23 cellular contexts compared by ENCODE assay signal in the genomic region with DNA sequence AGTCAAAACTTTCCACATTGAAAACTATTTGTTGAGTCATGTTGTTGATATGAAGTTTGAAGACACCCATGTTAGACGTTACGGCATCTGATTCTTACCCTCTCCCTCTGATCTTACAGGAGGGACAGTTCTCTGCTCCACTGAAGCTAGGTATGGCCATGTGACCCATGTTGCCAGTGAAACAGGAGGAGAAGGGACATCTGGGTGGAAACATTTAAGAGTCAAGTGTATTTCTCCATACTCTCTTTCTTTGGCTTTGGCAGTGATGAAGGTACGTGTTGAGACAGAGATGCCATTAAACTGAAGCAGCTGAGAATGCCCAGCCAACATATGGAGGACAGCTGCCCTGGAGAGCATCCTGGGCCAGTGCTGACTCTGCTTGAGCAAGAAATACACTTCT.
DNase-seq lines count a peak whose midpoint lies in the region; ATAC-seq, FAIRE-seq and TF ChIP-seq lines count a peak whose summit lies in the region.
"Had no signal": no experiment of that assay in that cellular context is flagged by ENCODE, and none has a peak within 500 bp of the region (broad histone marks: within the 10 kb centered on the region; RNA-seq: fewer than 3 reads in every experiment).

No MANE protein-coding gene starts in this region.

- POLR2A ChIA-PET in activated CD8-positive, alpha-beta T cell treated with anti-CD3 and anti-CD28 coated beads for 36 hours (lab: Charles Lee): no interaction called here

- no peak for TF ChIP-seq POLR2A in GM12891 (IDR thresholded peaks at IDR 0.05; ENCODE audit: low read depth, low read length)

- H3K4me3 Mint-ChIP-seq in activated CD8-positive, alpha-beta T cell treated with anti-CD3 and anti-CD28 coated beads for 36 hours: no peak overlapping the region
- H3K4me3 Mint-ChIP-seq: activated CD8-positive, alpha-beta T cell treated with anti-CD3 and anti-CD28 coated beads, Interleukin-2, amount 10 ng/mL, durations not matched to agents 7 days and 5 days; activated naive CD4-positive, alpha-beta T cell treated with anti-CD3 and anti-CD28 coated beads, Interleukin-2, amount 10 ng/mL, durations not matched to agents 7 days and 5 days; activated T-cell treated with anti-CD3 and anti-CD28 coated beads, Interleukin-2, amount 50 U/mL, for 24 hours; WTC11 had no signal

- intact Hi-C loops in activated CD8-positive, alpha-beta T cell treated with anti-CD3 and anti-CD28 coated beads for 36 hours (cut with micrococcal nuclease): no loop called here

- H3K27ac Mint-ChIP-seq in activated CD8-positive, alpha-beta T cell treated with anti-CD3 and anti-CD28 coated beads for 36 hours: no peak overlapping the region
- H3K27ac Mint-ChIP-seq: activated CD8-positive, alpha-beta T cell treated with anti-CD3 and anti-CD28 coated beads, Interleukin-2, amount 10 ng/mL, durations not matched to agents 7 days and 5 days; activated naive CD4-positive, alpha-beta T cell treated with anti-CD3 and anti-CD28 coated beads, Interleukin-2, amount 10 ng/mL, durations not matched to agents 7 days and 5 days; activated T-cell treated with anti-CD3 and anti-CD28 coated beads, Interleukin-2, amount 50 U/mL, for 24 hours; WTC11 had no signal

- TF ChIP-seq CTCF in activated CD8-positive, alpha-beta T cell treated with anti-CD3 and anti-CD28 coated beads for 36 hours (IDR thresholded peaks at IDR 0.05): no peak

- DNase-seq in EH (ENCODE audit: low read depth) (peak; percentile 76), NCI-H446 (lab: John Stamatoyannopoulos, UW) (peak; percentile 26 to 83), fibroblast of peridontal ligament (ENCODE audit: extremely low read depth) (peak; percentile 89), skeletal muscle cell (ENCODE audit: low read depth) (peak; percentile 58), kidney tubule cell (ENCODE audit: low spot score) (no peak), GM12891 (ENCODE audit: insufficient read length, low spot score) (no peak)
- no peak for DNase-seq in activated CD8-positive, alpha-beta T cell treated with anti-CD3 and anti-CD28 coated beads for 36 hours
- DNase-seq: activated CD8-positive, alpha-beta T cell treated with anti-CD3 and anti-CD28 coated beads, Interleukin-2, amount 10 ng/mL, durations not matched to agents 7 days and 5 days; activated naive CD4-positive, alpha-beta T cell treated with anti-CD3 and anti-CD28 coated beads, Interleukin-2, amount 10 ng/mL, durations not matched to agents 7 days and 5 days; activated T-cell treated with anti-CD3 and anti-CD28 coated beads, Interleukin-2, amount 50 U/mL, for 24 hours; aorta; BE2C; Calu3; effector memory CD4-positive, alpha-beta T cell; MG63; NCI-H1436 treated with DMSO at 0.1 percent for 48 hours; NCI-H2171 treated with DMSO at 0.1 percent for 48 hours; NCI-H774; OCI-M1; SHP77 treated with DMSO at 0.1 percent for 48 hours had no signal

- FAIRE-seq in GM12891 (lab: Jason Lieb, UNC): no peak
- FAIRE-seq: frontal cortex had no signal

- ATAC-seq in activated CD8-positive, alpha-beta T cell treated with anti-CD3 and anti-CD28 coated beads for 36 hours: no peak
- ATAC-seq: activated CD8-positive, alpha-beta T cell treated with anti-CD3 and anti-CD28 coated beads, Interleukin-2, amount 10 ng/mL, durations not matched to agents 7 days and 5 days; WTC11 had no signal

- no peak overlapping the region for H3K4me3 ChIP-seq in skeletal muscle cell (ENCODE audit: low read depth, low read length)
- H3K4me3 ChIP-seq: HAP-1, MG63 had no signal

- no peaks in the 10 kb centered on the region for H3K27me3 Mint-ChIP-seq in activated CD8-positive, alpha-beta T cell treated with anti-CD3 and anti-CD28 coated beads for 36 hours
- H3K27me3 Mint-ChIP-seq: activated T-cell treated with anti-CD3 and anti-CD28 coated beads, Interleukin-2, amount 50 U/mL, for 24 hours had no signal

- H3K36me3 Mint-ChIP-seq in activated CD8-positive, alpha-beta T cell treated with anti-CD3 and anti-CD28 coated beads for 36 hours (ENCODE audit: low read depth): no peaks in the 10 kb centered on the region
- H3K36me3 Mint-ChIP-seq: activated naive CD4-positive, alpha-beta T cell treated with anti-CD3 and anti-CD28 coated beads, Interleukin-2, amount 10 ng/mL, durations not matched to agents 7 days and 5 days had no signal

- H3K9me3 Mint-ChIP-seq in activated CD8-positive, alpha-beta T cell treated with anti-CD3 and anti-CD28 coated beads for 36 hours: no peaks in the 10 kb centered on the region
- H3K9me3 Mint-ChIP-seq: activated naive CD4-positive, alpha-beta T cell treated with anti-CD3 and anti-CD28 coated beads, Interleukin-2, amount 10 ng/mL, durations not matched to agents 7 days and 5 days; activated T-cell treated with anti-CD3 and anti-CD28 coated beads, Interleukin-2, amount 50 U/mL, for 24 hours had no signal

- CTCF ChIA-PET in activated CD8-positive, alpha-beta T cell treated with anti-CD3 and anti-CD28 coated beads for 36 hours (lab: Charles Lee): no interaction called here

- H3K4me1 Mint-ChIP-seq in activated CD8-positive, alpha-beta T cell treated with anti-CD3 and anti-CD28 coated beads for 36 hours (ENCODE audit: low read depth): no peaks in the 10 kb centered on the region
- H3K4me1 Mint-ChIP-seq: activated naive CD4-positive, alpha-beta T cell treated with anti-CD3 and anti-CD28 coated beads, Interleukin-2, amount 10 ng/mL, durations not matched to agents 7 days and 5 days had no signal

TF ChIP-seq in GM12891, 5 proteins besides CTCF, POLR2A, EP300 and RAD21:
- no peak for TF ChIP-seq SPI1 (IDR thresholded peaks at IDR 0.05; ENCODE audit: low read depth, low read length)
- no peak for TF ChIP-seq TAF1 (IDR thresholded peaks at IDR 0.05; ENCODE audit: low read depth, low read length)
- no peak for TF ChIP-seq POLR2AphosphoS5 (IDR thresholded peaks at IDR 0.05; ENCODE audit: low read depth, low read length)
- TF ChIP-seq PAX5 (IDR thresholded peaks at IDR 0.05; ENCODE audit: insufficient read depth, low read length, severe bottlenecking): no peak
- TF ChIP-seq POU2F2 (IDR thresholded peaks at IDR 0.05; ENCODE audit: low read depth, low read length): no peak

Comparison
In these comparisons a context has a peak if more than half of its experiments do, and no peak if none do; other contexts are left out.
1. DNase-seq: peak in EH (single experiment), NCI-H446 (2 of 2), fibroblast of peridontal ligament (single experiment) and skeletal muscle cell (single experiment); none in kidney tubule cell (single experiment), activated CD8-positive, alpha-beta T cell treated with anti-CD3 and anti-CD28 coated beads for 36 hours (single experiment) and GM12891 (single experiment).